8 cellular contexts compared by ENCODE assay signal in genomic region chr4:40629401-40630334, GRCh38. TPM values are rescaled to one million over a fixed set of nuclear protein-coding genes. Genes with fewer than 3 reads are reported as not detected.
DNase-seq lines count a peak whose midpoint lies in the region; ATAC-seq lines count a peak whose summit lies in the region.

TSS of gene RBM47 (minus strand) at chr4:40629864. CDS start at chr4:40438893, 190,971 bp downstream.

- peaks cover 78% of the 10 kb centered on the region for H3K27me3 Mint-ChIP-seq in central memory CD8-positive, alpha-beta T cell

- in situ Hi-C loops in SK-MEL-5 (cut with HindIII; ENCODE audit: low pct_unique_long_range_greater_than_20kb, low sequenced_read_pairs), result no loop called here

- no peaks in the 10 kb centered on the region for H3K36me3 Mint-ChIP-seq in central memory CD8-positive, alpha-beta T cell (ENCODE audit: insufficient read depth)

- DNase-seq in EH (ENCODE audit: low read depth) (peak; percentile 58), HPDE6-E6E7 (ENCODE audit: extremely low spot score) (peak; percentile 65), SK-MEL-5 (ENCODE audit: low read depth, low spot score) (peak; percentile 57), kidney glomerular epithelial cell (lab: John Stamatoyannopoulos, UW) (peak; percentile 68), SHP77 treated with DMSO at 0.1 percent for 48 hours (lab: John Stamatoyannopoulos, UW) (no peak)
- no peak for DNase-seq in central memory CD8-positive, alpha-beta T cell (ENCODE audit: low spot score in 2 of 2)
- DNase-seq in stimulated activated CD4-positive, alpha-beta T cell treated with anti-CD3 and anti-CD28 coated beads, Interleukin-15, amount 100 ng/mL, for 24 hours, result peak; percentile 59

- H3K4me1 Mint-ChIP-seq in central memory CD8-positive, alpha-beta T cell, result peaks cover 14% of the 10 kb centered on the region

- no peaks in the 10 kb centered on the region for H3K9me3 Mint-ChIP-seq in central memory CD8-positive, alpha-beta T cell

- H3K27ac Mint-ChIP-seq in central memory CD8-positive, alpha-beta T cell (ENCODE audit: low read depth), result no peak within 1 kb of the TSS

- H3K4me3 Mint-ChIP-seq in central memory CD8-positive, alpha-beta T cell, result peak within 1 kb of the TSS; percentile 74

- peak; percentile 35 for ATAC-seq in GM21367 (IDR thresholded peaks at IDR 0.05; ENCODE audit: unreplicated experiment)
- peak; percentile 43 for ATAC-seq in central memory CD8-positive, alpha-beta T cell (replicated peaks; ENCODE audit: extremely low read depth, poor library complexity, severe bottlenecking)

RNA-seq across cellular contexts. Expression of gene RBM47, which starts in this region (rescaled TPM):
- 7.2 and 7.5 TPM in 2 replicates for total RNA-seq in SK-MEL-5 (2014; rRNA removed; shearing (Covaris generic))
- 15.4 and 20.9 TPM in 2 replicates for polyA plus RNA-seq in SK-MEL-5 (2015; cell fraction: cytosol; rRNA removed)
- 4.7 and 6.1 TPM in 2 replicates for polyA plus RNA-seq in SK-MEL-5 (2015; cell fraction: nucleus; rRNA removed)

Comparison
In these comparisons a context has a peak if more than half of its experiments do, and no peak if none do; other contexts are left out.
1. DNase-seq: peak in EH (single experiment), HPDE6-E6E7 (single experiment), SK-MEL-5 (single experiment), kidney glomerular epithelial cell (single experiment) and stimulated activated CD4-positive, alpha-beta T cell treated with anti-CD3 and anti-CD28 coated beads, Interleukin-15, amount 100 ng/mL, for 24 hours (single experiment); none in central memory CD8-positive, alpha-beta T cell (0 of 2) and SHP77 treated with DMSO at 0.1 percent for 48 hours (single experiment).